In the genomic region with DNA sequence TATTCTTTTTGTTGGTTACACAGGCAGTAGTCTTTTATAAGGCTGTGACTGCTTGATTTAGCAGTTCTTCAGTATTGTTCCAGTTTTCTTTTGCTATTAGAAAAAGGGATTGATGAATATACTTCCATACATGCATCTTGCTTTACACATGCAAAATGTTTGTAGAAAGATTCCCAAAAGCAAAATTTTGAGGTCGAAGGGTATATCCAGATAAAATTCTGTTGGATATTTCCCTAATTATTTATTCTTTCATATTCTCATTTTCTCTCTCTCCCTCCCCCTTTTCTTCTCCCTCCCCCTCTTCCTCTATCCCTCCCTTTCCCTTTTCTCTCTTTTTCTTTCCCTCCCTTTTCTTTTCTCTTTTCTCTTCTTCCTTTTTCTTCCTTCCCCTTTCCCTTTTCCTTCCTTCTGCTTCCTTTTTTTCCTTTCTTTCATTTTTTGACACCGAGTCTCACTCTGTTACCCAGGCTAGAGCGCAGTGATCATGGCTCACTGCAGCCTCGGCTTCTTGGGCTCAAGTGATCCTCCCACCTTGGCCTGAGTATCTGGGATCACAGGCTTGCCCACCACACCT, we compare ENCODE assay signal across 36 cellular contexts.
"Had no signal": no experiment of that assay in that cellular context is flagged by ENCODE, and none has a peak within 500 bp of the region (broad histone marks: within the 10 kb centered on the region; RNA-seq: fewer than 3 reads in every experiment).

No MANE protein-coding gene starts in this region.

- ATAC-seq: activated CD8-positive, alpha-beta T cell treated with anti-CD3 and anti-CD28 coated beads for 36 hours; activated naive CD4-positive, alpha-beta T cell treated with anti-CD3 and anti-CD28 coated beads, Interleukin-2, amount 50 U/mL, for 72 hours; activated T-cell treated with anti-CD3 and anti-CD28 coated beads, Interleukin-2, amount 50 U/mL, for 4 hours; activated T-cell treated with anti-CD3 and anti-CD28 coated beads, Interleukin-2, amount 50 U/mL, for 72 hours; activated T-helper 17 cell treated with anti-CD3 and anti-CD28 coated beads, Interleukin-2, amount 50 U/mL, for 72 hours; body of pancreas had no signal

- H3K4me3 Mint-ChIP-seq: activated B cell treated with CpG ODN at 0.5 μM for 24 hours; activated CD4-positive, alpha-beta memory T cell treated with anti-CD3 and anti-CD28 coated beads for 36 hours; activated CD4-positive, alpha-beta T cell treated with anti-CD3 and anti-CD28 coated beads, Interleukin-2, amount 10 ng/mL, durations not matched to agents 24 days and 14 days; activated CD8-positive, alpha-beta T cell treated with anti-CD3 and anti-CD28 coated beads for 36 hours; activated naive CD4-positive, alpha-beta T cell treated with anti-CD3 and anti-CD28 coated beads for 36 hours; activated naive CD8-positive, alpha-beta T cell treated with anti-CD3 and anti-CD28 coated beads for 36 hours; activated T-cell treated with anti-CD3 and anti-CD28 coated beads, Interleukin-2, amount 50 U/mL, for 4 hours; activated T-cell treated with anti-CD3 and anti-CD28 coated beads, Interleukin-2, amount 50 U/mL, for 72 hours; activated T-helper 1 cell treated with anti-CD3 and anti-CD28 coated beads, Interleukin-12 subunit alpha, Interleukin-12 subunit beta, Interleukin-2, Interleukin-4 antibody, amounts not matched to agents 30 ng/mL and 10 ng/mL and 1 ng/mL, durations not matched to agents 14 hours and 24 hours and 36 hours; activated T-helper 17 cell treated with anti-CD3 and anti-CD28 coated beads, Interleukin-2, amount 50 U/mL, for 72 hours; T-helper 1 cell treated with Interleukin-12 subunit alpha and Interleukin-12 subunit beta and Interleukin-4 antibody, amounts not matched to agents 30 μg/mL and 1 μg/mL, for 36 hours; T-helper 2 cell treated with Interferon-gamma antibody and Interleukin-4, amounts not matched to agents 5 μg/mL and 100 μg/mL, for 36 hours had no signal

- H3K9me3 Mint-ChIP-seq: activated B cell treated with CpG ODN at 0.5 μM for 24 hours; activated CD4-positive, alpha-beta memory T cell treated with anti-CD3 and anti-CD28 coated beads for 36 hours; activated CD4-positive, alpha-beta T cell treated with anti-CD3 and anti-CD28 coated beads, Interleukin-2, amount 10 ng/mL, durations not matched to agents 24 days and 14 days; activated CD8-positive, alpha-beta T cell treated with anti-CD3 and anti-CD28 coated beads for 36 hours; activated naive CD4-positive, alpha-beta T cell treated with anti-CD3 and anti-CD28 coated beads for 36 hours; activated naive CD4-positive, alpha-beta T cell treated with anti-CD3 and anti-CD28 coated beads, Interleukin-2, amount 50 U/mL, for 72 hours; activated naive CD8-positive, alpha-beta T cell treated with anti-CD3 and anti-CD28 coated beads for 36 hours; activated T-cell treated with anti-CD3 and anti-CD28 coated beads, Interleukin-2, amount 50 U/mL, for 4 hours; activated T-cell treated with anti-CD3 and anti-CD28 coated beads, Interleukin-2, amount 50 U/mL, for 72 hours; activated T-helper 1 cell treated with anti-CD3 and anti-CD28 coated beads, Interleukin-12 subunit alpha, Interleukin-12 subunit beta, Interleukin-2, Interleukin-4 antibody, amounts not matched to agents 30 ng/mL and 10 ng/mL and 1 ng/mL, durations not matched to agents 14 hours and 24 hours and 36 hours; activated T-helper 17 cell treated with anti-CD3 and anti-CD28 coated beads, Interleukin-2, amount 50 U/mL, for 72 hours; T-helper 1 cell treated with Interleukin-12 subunit alpha and Interleukin-12 subunit beta and Interleukin-4 antibody, amounts not matched to agents 30 μg/mL and 1 μg/mL, for 36 hours; T-helper 2 cell treated with Interferon-gamma antibody and Interleukin-4, amounts not matched to agents 5 μg/mL and 100 μg/mL, for 36 hours had no signal

- H3K27me3 Mint-ChIP-seq: activated B cell treated with CpG ODN at 0.5 μM for 24 hours; activated CD4-positive, alpha-beta memory T cell treated with anti-CD3 and anti-CD28 coated beads for 36 hours; activated CD4-positive, alpha-beta T cell treated with anti-CD3 and anti-CD28 coated beads, Interleukin-2, amount 10 ng/mL, durations not matched to agents 24 days and 14 days; activated CD8-positive, alpha-beta T cell treated with anti-CD3 and anti-CD28 coated beads for 36 hours; activated naive CD8-positive, alpha-beta T cell treated with anti-CD3 and anti-CD28 coated beads for 36 hours; activated T-helper 17 cell treated with anti-CD3 and anti-CD28 coated beads, Interleukin-2, amount 50 U/mL, for 72 hours had no signal

- H3K27ac Mint-ChIP-seq: activated B cell treated with CpG ODN at 0.5 μM for 24 hours; activated CD4-positive, alpha-beta memory T cell treated with anti-CD3 and anti-CD28 coated beads for 36 hours; activated CD4-positive, alpha-beta T cell treated with anti-CD3 and anti-CD28 coated beads, Interleukin-2, amount 10 ng/mL, durations not matched to agents 24 days and 14 days; activated CD8-positive, alpha-beta T cell treated with anti-CD3 and anti-CD28 coated beads for 36 hours; activated naive CD4-positive, alpha-beta T cell treated with anti-CD3 and anti-CD28 coated beads for 36 hours; activated naive CD8-positive, alpha-beta T cell treated with anti-CD3 and anti-CD28 coated beads for 36 hours; activated T-cell treated with anti-CD3 and anti-CD28 coated beads, Interleukin-2, amount 50 U/mL, for 72 hours; activated T-helper 1 cell treated with anti-CD3 and anti-CD28 coated beads, Interleukin-12 subunit alpha, Interleukin-12 subunit beta, Interleukin-2, Interleukin-4 antibody, amounts not matched to agents 30 ng/mL and 10 ng/mL and 1 ng/mL, durations not matched to agents 14 hours and 24 hours and 36 hours; activated T-helper 17 cell treated with anti-CD3 and anti-CD28 coated beads, Interleukin-2, amount 50 U/mL, for 72 hours; T-helper 1 cell treated with Interleukin-12 subunit alpha and Interleukin-12 subunit beta and Interleukin-4 antibody, amounts not matched to agents 30 μg/mL and 1 μg/mL, for 36 hours; T-helper 2 cell treated with Interferon-gamma antibody and Interleukin-4, amounts not matched to agents 5 μg/mL and 100 μg/mL, for 36 hours had no signal

- H3K4me1 Mint-ChIP-seq: activated B cell treated with CpG ODN at 0.5 μM for 24 hours; activated T-helper 17 cell treated with anti-CD3 and anti-CD28 coated beads, Interleukin-2, amount 50 U/mL, for 72 hours had no signal

- FAIRE-seq: astrocyte, TTC549 had no signal

- DNase-seq: activated B cell treated with CpG ODN at 0.5 μM for 24 hours; activated CD4-positive, alpha-beta memory T cell treated with anti-CD3 and anti-CD28 coated beads for 36 hours; activated CD4-positive, alpha-beta T cell treated with anti-CD3 and anti-CD28 coated beads for 4 hours; activated CD4-positive, alpha-beta T cell treated with anti-CD3 and anti-CD28 coated beads, Interleukin-2, amount 10 ng/mL, durations not matched to agents 24 days and 14 days; activated CD4-positive, alpha-beta T cell treated with anti-CD3 and anti-CD28 coated beads, Interleukin-2, amount 50 U/mL, for 1 hour; activated CD4-positive, alpha-beta T cell treated with anti-CD3 and anti-CD28 coated beads, Interleukin-2, amount 50 U/mL, for 4 hours; activated CD4-positive, CD25-positive, alpha-beta regulatory T cell treated with anti-CD3 and anti-CD28 coated beads, Interleukin-2, amount 50 U/mL, for 72 hours; activated CD8-positive, alpha-beta memory T cell treated with anti-CD3 and anti-CD28 coated beads, Interleukin-2, amount 50 U/mL, for 4 hours; activated CD8-positive, alpha-beta T cell treated with anti-CD3 and anti-CD28 coated beads for 36 hours; activated effector memory CD4-positive, alpha-beta T cell treated with anti-CD3 and anti-CD28 coated beads, Interleukin-2, amount 50 U/mL, for 16 hours; activated gamma-delta T cell treated with Interleukin-2 at 50 U/mL for 16 hours; activated naive CD4-positive, alpha-beta T cell; activated naive CD4-positive, alpha-beta T cell treated with anti-CD3 and anti-CD28 coated beads for 36 hours; activated naive CD4-positive, alpha-beta T cell treated with anti-CD3 and anti-CD28 coated beads, Interleukin-2, amount 50 U/mL, for 16 hours; activated naive CD8-positive, alpha-beta T cell treated with anti-CD3 and anti-CD28 coated beads for 36 hours; activated T-cell treated with anti-CD3 and anti-CD28 coated beads for 4 hours; activated T-cell treated with anti-CD3 and anti-CD28 coated beads, Interleukin-2, amount 50 U/mL, for 1 hour; activated T-cell treated with anti-CD3 and anti-CD28 coated beads, Interleukin-2, amount 50 U/mL, for 4 hours; activated T-cell treated with anti-CD3 and anti-CD28 coated beads, Interleukin-2, amount 50 U/mL, for 72 hours; adrenal gland; amniotic stem cell; aorta; body of pancreas; brain microvascular endothelial cell; central memory CD4-positive, alpha-beta T cell; cerebellar nuclear complex; T-helper 1 cell; T-helper 2 cell; T-helper 9 cell had no signal
